Comparison of ENCODE assay signal across 19 cellular contexts in the genomic region with DNA sequence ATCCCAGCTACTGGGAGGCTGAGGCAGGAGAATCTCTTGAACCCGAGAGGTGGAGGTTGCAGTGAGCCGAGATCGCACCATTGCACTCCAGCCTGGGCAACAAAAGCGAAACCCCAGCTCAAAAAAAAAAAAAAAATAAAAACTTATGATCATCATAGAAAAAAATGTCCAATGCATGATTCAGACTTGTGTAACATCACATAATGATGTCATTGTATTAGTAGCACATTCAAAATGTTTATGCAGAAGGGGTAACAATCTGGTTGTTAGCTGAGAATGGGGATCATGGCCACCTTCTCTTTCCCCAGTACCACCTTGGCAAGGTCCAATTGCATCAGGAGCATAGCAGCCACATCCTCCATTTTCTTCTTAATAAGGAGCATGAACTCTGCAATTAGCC.
DNase-seq lines count a peak whose midpoint lies in the region; ATAC-seq, FAIRE-seq and TF ChIP-seq lines count a peak whose summit lies in the region.
"Had no signal": no experiment of that assay in that cellular context is flagged by ENCODE, and none has a peak within 500 bp of the region (broad histone marks: within the 10 kb centered on the region; RNA-seq: fewer than 3 reads in every experiment).

No MANE protein-coding gene starts in this region.

- no peak overlapping the region for H3K27ac Mint-ChIP-seq in astrocyte (ENCODE audit: unreplicated experiment)
- no peak overlapping the region for H3K27ac Mint-ChIP-seq in CD8-positive, alpha-beta T cell
- H3K27ac Mint-ChIP-seq: activated CD4-positive, alpha-beta T cell treated with anti-CD3 and anti-CD28 coated beads, Interleukin-2, amount 10 ng/mL, durations not matched to agents 24 days and 14 days; activated naive CD8-positive, alpha-beta T cell treated with anti-CD3 and anti-CD28 coated beads for 36 hours; activated T-helper 17 cell treated with anti-CD3 and anti-CD28 coated beads, Interleukin-2, amount 50 U/mL, for 72 hours had no signal

- in situ Hi-C loops in GM23248 (cut with MboI) = no loop called here

- H3F3A ChIP-seq in GM23248 (ENCODE audit: insufficient read depth) = no peaks in the 10 kb centered on the region

- no peak overlapping the region for H3K27ac ChIP-seq in GM23248
- no peak overlapping the region for H3K27ac ChIP-seq in astrocyte (ENCODE audit: low read depth, low read length)
- no peak overlapping the region for H3K27ac ChIP-seq in CD8-positive, alpha-beta T cell (ENCODE audit: low read depth, low read length)
- H3K27ac ChIP-seq: dorsolateral prefrontal cortex, spleen had no signal

- no peaks in the 10 kb centered on the region for H3K9me3 Mint-ChIP-seq in astrocyte (ENCODE audit: unreplicated experiment)
- no peaks in the 10 kb centered on the region for H3K9me3 Mint-ChIP-seq in CD8-positive, alpha-beta T cell
- H3K9me3 Mint-ChIP-seq: activated CD4-positive, alpha-beta T cell treated with anti-CD3 and anti-CD28 coated beads, Interleukin-2, amount 10 ng/mL, durations not matched to agents 24 days and 14 days; activated naive CD8-positive, alpha-beta T cell treated with anti-CD3 and anti-CD28 coated beads for 36 hours; activated T-helper 17 cell treated with anti-CD3 and anti-CD28 coated beads, Interleukin-2, amount 50 U/mL, for 72 hours had no signal

- CTCF ChIA-PET in CD8-positive, alpha-beta T cell (lab: Charles Lee) = no interaction called here

- H3K4me3 Mint-ChIP-seq in astrocyte (ENCODE audit: unreplicated experiment) = no peak overlapping the region
- no peak overlapping the region for H3K4me3 Mint-ChIP-seq in CD8-positive, alpha-beta T cell
- H3K4me3 Mint-ChIP-seq: activated CD4-positive, alpha-beta T cell treated with anti-CD3 and anti-CD28 coated beads, Interleukin-2, amount 10 ng/mL, durations not matched to agents 24 days and 14 days; activated naive CD8-positive, alpha-beta T cell treated with anti-CD3 and anti-CD28 coated beads for 36 hours; activated T-helper 17 cell treated with anti-CD3 and anti-CD28 coated beads, Interleukin-2, amount 50 U/mL, for 72 hours had no signal

- no peaks in the 10 kb centered on the region for H3K27me3 Mint-ChIP-seq in astrocyte (ENCODE audit: low read depth, unreplicated experiment)
- H3K27me3 Mint-ChIP-seq in CD8-positive, alpha-beta T cell (ENCODE audit: low read depth) = peaks cover 10% of the 10 kb centered on the region

- H3K4me2 ChIP-seq in GM23248 (ENCODE audit: unreplicated experiment) (no peak overlapping the region), astrocyte (ENCODE audit: low read length) (peak overlapping the region; percentile 18)

- DNase-seq in AG08395 (ENCODE audit: low spot score) (peak; percentile 41), GM23248 (peak; percentile 69), astrocyte (ENCODE audit: low read depth) (peak; percentile 62), fibroblast of peridontal ligament (ENCODE audit: extremely low read depth) (peak; percentile 62), NCI-H524 (lab: John Stamatoyannopoulos, UW) (no peak), SIG-M5 (lab: John Stamatoyannopoulos, UW) (no peak)
- no peak for DNase-seq in CD8-positive, alpha-beta T cell
- DNase-seq: activated CD4-positive, alpha-beta T cell treated with anti-CD3 and anti-CD28 coated beads, Interleukin-2, amount 10 ng/mL, durations not matched to agents 24 days and 14 days; activated naive CD8-positive, alpha-beta T cell treated with anti-CD3 and anti-CD28 coated beads for 36 hours; dorsolateral prefrontal cortex; head of caudate nucleus; left ventricle myocardium superior; MM.1S; NCI-H1930; spleen; SW 1271 had no signal

- H3K27me3 ChIP-seq in GM23248 (replicated peaks; ENCODE audit: insufficient read depth) (no peaks in the 10 kb centered on the region), astrocyte (ENCODE audit: insufficient read depth, low read length) (no peaks in the 10 kb centered on the region)
- no peaks in the 10 kb centered on the region for H3K27me3 ChIP-seq in CD8-positive, alpha-beta T cell (ENCODE audit: insufficient read depth, low read length)
- H3K27me3 ChIP-seq: spleen had no signal

- H3K9me2 ChIP-seq in GM23248 (ENCODE audit: insufficient read depth) = no peaks in the 10 kb centered on the region

- H3K4me1 Mint-ChIP-seq in astrocyte (ENCODE audit: low read depth, unreplicated experiment) = no peaks in the 10 kb centered on the region
- H3K4me1 Mint-ChIP-seq in CD8-positive, alpha-beta T cell (ENCODE audit: low read depth) = no peaks in the 10 kb centered on the region
- H3K4me1 Mint-ChIP-seq: activated CD4-positive, alpha-beta T cell treated with anti-CD3 and anti-CD28 coated beads, Interleukin-2, amount 10 ng/mL, durations not matched to agents 24 days and 14 days; activated naive CD8-positive, alpha-beta T cell treated with anti-CD3 and anti-CD28 coated beads for 36 hours; activated T-helper 17 cell treated with anti-CD3 and anti-CD28 coated beads, Interleukin-2, amount 50 U/mL, for 72 hours had no signal

- no peaks in the 10 kb centered on the region for H3K9me3 ChIP-seq in GM23248 (ENCODE audit: low read depth)
- no peaks in the 10 kb centered on the region for H3K9me3 ChIP-seq in astrocyte (ENCODE audit: insufficient read depth, low read depth, low read length)
- no peaks in the 10 kb centered on the region for H3K9me3 ChIP-seq in CD8-positive, alpha-beta T cell (ENCODE audit: low read length)
- H3K9me3 ChIP-seq: spleen had no signal

- WGBS in GM23248 (ENCODE audit: low coverage in 1 of 2, low lambda C conversion rate in 2 of 2, missing lambda C conversion rate in 2 of 2), 2 experiments = 95 to 100% methylated on average over 1 to 4 of the region's 4 CpGs

- no peaks in the 10 kb centered on the region for H3K36me3 ChIP-seq in GM23248 (ENCODE audit: low read depth)
- no peaks in the 10 kb centered on the region for H3K36me3 ChIP-seq in astrocyte (ENCODE audit: insufficient read depth, low read length)
- H3K36me3 ChIP-seq in CD8-positive, alpha-beta T cell (ENCODE audit: insufficient read depth, low read length) = no peaks in the 10 kb centered on the region
- H3K36me3 ChIP-seq: spleen had no signal

- intact Hi-C loops in CD8-positive, alpha-beta T cell (cut with DNase I, micrococcal nuclease) = no loop called here

- H3K9ac ChIP-seq in GM23248 = no peak overlapping the region
- H3K9ac ChIP-seq in astrocyte (ENCODE audit: low read length) = no peak overlapping the region

- no peak for ATAC-seq in CD8-positive, alpha-beta T cell
- ATAC-seq in GM19395 (IDR thresholded peaks at IDR 0.05; ENCODE audit: unreplicated experiment) = no peak
- ATAC-seq: activated T-helper 17 cell treated with anti-CD3 and anti-CD28 coated beads, Interleukin-2, amount 50 U/mL, for 72 hours; left ventricle myocardium superior had no signal

- FAIRE-seq in astrocyte (lab: Jason Lieb, UNC) = no peak
- FAIRE-seq: H54 had no signal

- TF ChIP-seq CTCF in astrocyte (IDR thresholded peaks at IDR 0.05; ENCODE audit: insufficient read depth, low read depth, low read length) = no peak
- no peak for TF ChIP-seq CTCF in CD8-positive, alpha-beta T cell (IDR thresholded peaks at IDR 0.05)

- H3K79me2 ChIP-seq in GM23248 (ENCODE audit: insufficient read depth) (no peaks in the 10 kb centered on the region), astrocyte (ENCODE audit: insufficient read depth, low read length) (no peaks in the 10 kb centered on the region)

- H3K4me3 ChIP-seq in GM23248 = no peak overlapping the region
- no peak overlapping the region for H3K4me3 ChIP-seq in astrocyte (ENCODE audit: insufficient read depth, low read depth, low read length)
- H3K4me3 ChIP-seq in CD8-positive, alpha-beta T cell (ENCODE audit: low read depth, low read length) = no peak overlapping the region
- H3K4me3 ChIP-seq: dorsolateral prefrontal cortex, spleen had no signal

- POLR2A ChIA-PET in CD8-positive, alpha-beta T cell (lab: Charles Lee) = no interaction called here

- H3K4me1 ChIP-seq in GM23248 (ENCODE audit: insufficient read depth) = peaks cover 5% of the 10 kb centered on the region; the same call in 1 of the 2 replicates
- H3K4me1 ChIP-seq in astrocyte (ENCODE audit: insufficient read depth, low read length) = no peaks in the 10 kb centered on the region
- no peaks in the 10 kb centered on the region for H3K4me1 ChIP-seq in CD8-positive, alpha-beta T cell (ENCODE audit: insufficient read depth, low read length)

- no peaks in the 10 kb centered on the region for H3K36me3 Mint-ChIP-seq in astrocyte (ENCODE audit: low read depth, unreplicated experiment)
- H3K36me3 Mint-ChIP-seq in CD8-positive, alpha-beta T cell = no peaks in the 10 kb centered on the region
- H3K36me3 Mint-ChIP-seq: activated naive CD8-positive, alpha-beta T cell treated with anti-CD3 and anti-CD28 coated beads for 36 hours had no signal

- no peaks in the 10 kb centered on the region for H4K20me1 ChIP-seq in GM23248 (ENCODE audit: insufficient read depth)
- H4K20me1 ChIP-seq in astrocyte (ENCODE audit: insufficient read depth, low read length) = no peaks in the 10 kb centered on the region

- H2AFZ ChIP-seq in GM23248 = no peak overlapping the region
- no peak overlapping the region for H2AFZ ChIP-seq in astrocyte (ENCODE audit: low read depth, low read length)

Comparison
In these comparisons a context has a peak if more than half of its experiments do, and no peak if none do; other contexts are left out.
1. DNase-seq: peak in AG08395 (single experiment), GM23248 (single experiment), astrocyte (single experiment) and fibroblast of peridontal ligament (single experiment); none in NCI-H524 (0 of 2), CD8-positive, alpha-beta T cell (0 of 7) and SIG-M5 (single experiment).